In the genomic region with DNA sequence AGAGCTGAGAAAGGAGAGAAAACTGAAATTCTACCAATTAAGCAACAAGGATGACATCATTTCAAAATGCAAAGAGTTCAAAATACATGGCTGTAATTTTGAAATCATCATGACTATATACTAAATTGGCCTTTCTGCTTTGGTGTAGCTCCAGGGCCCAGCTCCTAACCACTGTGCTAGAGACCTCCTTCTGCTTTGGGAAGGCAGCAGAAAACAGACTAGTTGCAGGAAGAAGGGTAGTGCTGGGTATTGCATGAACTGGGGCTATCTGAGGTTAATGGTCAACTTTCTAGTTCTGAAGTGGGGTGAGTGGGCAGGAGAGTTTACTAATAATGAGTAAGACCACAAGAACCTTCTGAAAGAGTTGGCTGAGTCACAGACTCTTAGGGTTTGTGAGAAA, we compare ENCODE assay signal across 12 cellular contexts.
A peak's percentile ranks its signal among the peaks of the same experiment; 100 is the strongest.
DNase-seq lines count a peak whose midpoint lies in the region; ATAC-seq and TF ChIP-seq lines count a peak whose summit lies in the region.
"Had no signal": no experiment of that assay in that cellular context is flagged by ENCODE, and none has a peak within 500 bp of the region (broad histone marks: within the 10 kb centered on the region; RNA-seq: fewer than 3 reads in every experiment).

No MANE protein-coding gene starts in this region.

- TF ChIP-seq POLR2A in upper lobe of left lung (IDR thresholded peaks at IDR 0.05) = no peak

- peak overlapping the region; percentile 69 for H3K4me3 Mint-ChIP-seq in natural killer cell treated with Interleukin-12 subunit alpha and Interleukin-12 subunit beta and Interleukin-15 and Interleukin-18, amount 100 ng/mL, for 72 hours
- H3K4me3 Mint-ChIP-seq in natural killer cell (no peak overlapping the region), CD14-positive monocyte (no peak overlapping the region)
- H3K4me3 Mint-ChIP-seq: activated T-helper 1 cell treated with anti-CD3 and anti-CD28 coated beads, Interleukin-12 subunit alpha, Interleukin-12 subunit beta, Interleukin-2, Interleukin-4 antibody, amounts not matched to agents 30 ng/mL and 10 ng/mL and 1 ng/mL, durations not matched to agents 14 hours and 24 hours and 36 hours had no signal

- H3K4me1 ChIP-seq in upper lobe of left lung (no peaks in the 10 kb centered on the region), SJCRH30 (no peaks in the 10 kb centered on the region)
- H3K4me1 ChIP-seq: BE2C had no signal

- peaks cover 0 to 5% (median 2%) of the 10 kb centered on the region in 4 donors for H3K9me3 ChIP-seq in upper lobe of left lung
- no peaks in the 10 kb centered on the region; the same call in 1 of the 2 replicates for H3K9me3 ChIP-seq in SJCRH30 (replicated peaks)
- H3K9me3 ChIP-seq: BE2C had no signal

- no peaks in the 10 kb centered on the region for H3K27me3 Mint-ChIP-seq in natural killer cell treated with Interleukin-12 subunit alpha and Interleukin-12 subunit beta and Interleukin-15 and Interleukin-18, amount 100 ng/mL, for 72 hours
- H3K27me3 Mint-ChIP-seq in natural killer cell (ENCODE audit: low read depth in 2 of 2) (peaks cover 0 to 2% of the 10 kb centered on the region in 2 donors), CD14-positive monocyte (ENCODE audit: low read depth in 3 of 3) (peaks cover 10 to 29% (median 13%) of the 10 kb centered on the region in 3 donors)

- intact Hi-C loops in natural killer cell (cut with micrococcal nuclease) (no loop called here), CD14-positive monocyte (cut with micrococcal nuclease) (no loop called here)

- H3K27ac ChIP-seq in upper lobe of left lung (no peak overlapping the region), SJCRH30 (no peak overlapping the region)
- H3K27ac ChIP-seq: HL-60 had no signal

- H3K4me3 ChIP-seq in upper lobe of left lung = no peak overlapping the region
- H3K4me3 ChIP-seq in SJCRH30 = no peak overlapping the region

- TF ChIP-seq CTCF in natural killer cell (IDR thresholded peaks at IDR 0.05) (no peak), upper lobe of left lung (IDR thresholded peaks at IDR 0.05) (no peak), CD14-positive monocyte (IDR thresholded peaks at IDR 0.05) (no peak)

- no peaks in the 10 kb centered on the region for H3K27me3 ChIP-seq in upper lobe of left lung
- no peaks in the 10 kb centered on the region for H3K27me3 ChIP-seq in SJCRH30
- H3K27me3 ChIP-seq: BE2C had no signal

- no peak for TF ChIP-seq EP300 in upper lobe of left lung (IDR thresholded peaks at IDR 0.05)

- peak; percentile 84 to 95 for ATAC-seq in natural killer cell treated with Interleukin-12 subunit alpha and Interleukin-12 subunit beta and Interleukin-15 and Interleukin-18, amount 100 ng/mL, for 72 hours
- ATAC-seq in natural killer cell = no peak
- ATAC-seq in HG02884 (IDR thresholded peaks at IDR 0.05; ENCODE audit: unreplicated experiment) = peak; percentile 95
- ATAC-seq in upper lobe of left lung (ENCODE audit: low FRiP score in 2 of 2) = peak; percentile 31 to 63

- peaks cover 37% of the 10 kb centered on the region for H3K36me3 Mint-ChIP-seq in natural killer cell treated with Interleukin-12 subunit alpha and Interleukin-12 subunit beta and Interleukin-15 and Interleukin-18, amount 100 ng/mL, for 72 hours
- H3K36me3 Mint-ChIP-seq in natural killer cell (no peaks in the 10 kb centered on the region), CD14-positive monocyte (no peaks in the 10 kb centered on the region)

- peaks cover 7% of the 10 kb centered on the region for H3K9me3 Mint-ChIP-seq in natural killer cell treated with Interleukin-12 subunit alpha and Interleukin-12 subunit beta and Interleukin-15 and Interleukin-18, amount 100 ng/mL, for 72 hours
- H3K9me3 Mint-ChIP-seq in natural killer cell (peaks cover 1 to 2% of the 10 kb centered on the region in 2 donors), CD14-positive monocyte (peaks cover 8 to 45% (median 33%) of the 10 kb centered on the region in 7 donors)

- DNase-seq in natural killer cell treated with Interleukin-12 subunit alpha and Interleukin-12 subunit beta and Interleukin-15 and Interleukin-18, amount 100 ng/mL, for 72 hours (ENCODE audit: low spot score) = peak; percentile 61
- no peak for DNase-seq in natural killer cell
- DNase-seq in RPMI7951 (ENCODE audit: low read depth) = peak; percentile 36
- DNase-seq in upper lobe of left lung = no peak
- DNase-seq in SJCRH30 = no peak
- no peak for DNase-seq in AG08396 (ENCODE audit: low spot score)
- no peak for DNase-seq in CD14-positive monocyte (ENCODE audit: low spot score)
- DNase-seq: BE2C, head of caudate nucleus had no signal

- H3K27ac Mint-ChIP-seq in natural killer cell treated with Interleukin-12 subunit alpha and Interleukin-12 subunit beta and Interleukin-15 and Interleukin-18, amount 100 ng/mL, for 72 hours = peak overlapping the region; percentile 72 to 86
- H3K27ac Mint-ChIP-seq in natural killer cell = no peak overlapping the region
- peak overlapping the region in 1 of 7 donors; percentile 27 for H3K27ac Mint-ChIP-seq in CD14-positive monocyte
- H3K27ac Mint-ChIP-seq: activated T-helper 1 cell treated with anti-CD3 and anti-CD28 coated beads, Interleukin-12 subunit alpha, Interleukin-12 subunit beta, Interleukin-2, Interleukin-4 antibody, amounts not matched to agents 30 ng/mL and 10 ng/mL and 1 ng/mL, durations not matched to agents 14 hours and 24 hours and 36 hours had no signal

- no peaks in the 10 kb centered on the region for H3K36me3 ChIP-seq in upper lobe of left lung
- no peaks in the 10 kb centered on the region for H3K36me3 ChIP-seq in SJCRH30
- H3K36me3 ChIP-seq: BE2C had no signal

- peaks cover 30 to 37% of the 10 kb centered on the region in 2 donors for H3K4me1 Mint-ChIP-seq in natural killer cell treated with Interleukin-12 subunit alpha and Interleukin-12 subunit beta and Interleukin-15 and Interleukin-18, amount 100 ng/mL, for 72 hours (ENCODE audit: low read depth in 2 of 2)
- peaks cover 7 to 11% of the 10 kb centered on the region in 2 donors for H3K4me1 Mint-ChIP-seq in natural killer cell
- peaks cover 5% of the 10 kb centered on the region for H3K4me1 Mint-ChIP-seq in CD14-positive monocyte

Comparison
In these comparisons a context has a peak if more than half of its experiments do, and no peak if none do; other contexts are left out.
1. ATAC-seq: peak in natural killer cell treated with Interleukin-12 subunit alpha and Interleukin-12 subunit beta and Interleukin-15 and Interleukin-18, amount 100 ng/mL, for 72 hours (2 of 2), HG02884 (single experiment) and upper lobe of left lung (2 of 2); none in natural killer cell (0 of 3).
2. DNase-seq: peak in natural killer cell treated with Interleukin-12 subunit alpha and Interleukin-12 subunit beta and Interleukin-15 and Interleukin-18, amount 100 ng/mL, for 72 hours (single experiment) and RPMI7951 (single experiment); none in natural killer cell (single experiment), upper lobe of left lung (0 of 2), SJCRH30 (0 of 2), AG08396 (single experiment) and CD14-positive monocyte (single experiment).
3. H3K27ac Mint-ChIP-seq: peak in natural killer cell treated with Interleukin-12 subunit alpha and Interleukin-12 subunit beta and Interleukin-15 and Interleukin-18, amount 100 ng/mL, for 72 hours (2 of 2); none in natural killer cell (0 of 2).